In the genomic region with DNA sequence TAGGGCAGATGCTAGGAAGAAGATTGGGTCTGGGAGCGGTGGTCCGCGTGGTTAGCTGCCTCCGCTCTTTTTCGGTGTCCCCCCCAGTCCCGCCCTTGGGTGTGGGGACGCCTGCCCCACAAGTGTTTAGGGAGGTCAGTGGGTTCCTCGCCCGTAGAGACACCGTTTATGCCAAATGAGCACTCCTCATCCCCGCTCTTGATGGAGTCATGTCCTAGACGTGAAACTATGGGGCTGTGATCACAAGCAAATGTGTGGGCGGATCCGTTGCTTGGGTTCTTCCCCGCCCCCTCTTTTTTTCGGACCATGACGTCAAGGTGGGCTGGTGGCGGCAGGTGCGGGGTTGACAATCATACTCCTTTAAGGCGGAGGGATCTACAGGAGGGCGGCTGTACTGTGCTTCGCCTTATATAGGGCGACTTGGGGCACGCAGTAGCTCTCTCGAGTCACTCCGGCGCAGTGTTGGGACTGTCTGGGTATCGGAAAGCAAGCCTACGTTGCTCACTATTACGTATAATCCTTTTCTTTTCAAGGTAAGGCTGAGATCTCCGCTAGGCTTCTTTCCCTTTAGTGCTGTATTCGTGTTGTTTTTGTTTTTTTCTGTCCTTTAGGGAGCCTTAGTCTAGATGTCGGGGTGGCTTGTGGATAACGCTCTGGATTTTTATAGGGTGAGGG, we compare ENCODE assay signal across 1 cellular context.
TF ChIP-seq lines count a peak whose summit lies in the region.

A gene (plus strand): TSS at position 439 of the 675 bp plus-strand sequence. CDS start 1,529 bp downstream, outside the sequence.

TF ChIP-seq in K562, 482 proteins besides CTCF, POLR2A, EP300 and RAD21 (continued from another document):
- TF ChIP-seq, protein P1, sequence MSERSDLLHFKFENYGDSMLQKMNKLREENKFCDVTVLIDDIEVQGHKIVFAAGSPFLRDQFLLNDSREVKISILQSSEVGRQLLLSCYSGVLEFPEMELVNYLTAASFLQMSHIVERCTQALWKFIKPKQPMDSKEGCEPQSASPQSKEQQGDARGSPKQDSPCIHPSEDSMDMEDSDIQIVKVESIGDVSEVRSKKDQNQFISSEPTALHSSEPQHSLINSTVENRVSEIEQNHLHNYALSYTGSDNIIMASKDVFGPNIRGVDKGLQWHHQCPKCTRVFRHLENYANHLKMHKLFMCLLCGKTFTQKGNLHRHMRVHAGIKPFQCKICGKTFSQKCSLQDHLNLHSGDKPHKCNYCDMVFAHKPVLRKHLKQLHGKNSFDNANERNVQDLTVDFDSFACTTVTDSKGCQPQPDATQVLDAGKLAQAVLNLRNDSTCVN (CRISPR knock-in tag; IDR thresholded peaks at IDR 0.05), result peak; percentile 98
- peak; percentile 43; the same call in 1 of the 2 replicates for TF ChIP-seq HNRNPL (IDR thresholded peaks at IDR 0.05; ENCODE audit: low read depth, low read length)
- peak; percentile 87 for TF ChIP-seq RBBP5 (IDR thresholded peaks at IDR 0.05; ENCODE audit: borderline replicate concordance, insufficient read depth, low read length, poor library complexity, severe bottlenecking)
- TF ChIP-seq, protein P2, sequence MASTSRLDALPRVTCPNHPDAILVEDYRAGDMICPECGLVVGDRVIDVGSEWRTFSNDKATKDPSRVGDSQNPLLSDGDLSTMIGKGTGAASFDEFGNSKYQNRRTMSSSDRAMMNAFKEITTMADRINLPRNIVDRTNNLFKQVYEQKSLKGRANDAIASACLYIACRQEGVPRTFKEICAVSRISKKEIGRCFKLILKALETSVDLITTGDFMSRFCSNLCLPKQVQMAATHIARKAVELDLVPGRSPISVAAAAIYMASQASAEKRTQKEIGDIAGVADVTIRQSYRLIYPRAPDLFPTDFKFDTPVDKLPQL (IDR thresholded peaks at IDR 0.05; ENCODE audit: extremely low read depth, insufficient read length), result peak; percentile 98
- TF ChIP-seq ARHGAP35 (IDR thresholded peaks at IDR 0.05; ENCODE audit: partially characterized antibody), result peak; percentile 87
- no peak for TF ChIP-seq GABPB1 (CRISPR knock-in tag; IDR thresholded peaks at IDR 0.05)
- peak; percentile 79 for TF ChIP-seq CC2D1A (IDR thresholded peaks at IDR 0.05)
- TF ChIP-seq SP1 (CRISPR knock-in tag; IDR thresholded peaks at IDR 0.05), result peak; percentile 97
- TF ChIP-seq ZNF23 (CRISPR knock-in tag; IDR thresholded peaks at IDR 0.05), result no peak
- no peak for TF ChIP-seq NR2F6 (CRISPR knock-in tag; IDR thresholded peaks at IDR 0.05)
- TF ChIP-seq TOE1 (IDR thresholded peaks at IDR 0.05; ENCODE audit: borderline replicate concordance), result peak; percentile 92
- peak; percentile 95 for TF ChIP-seq TOE1 (CRISPR knock-in tag; IDR thresholded peaks at IDR 0.05; ENCODE audit: borderline replicate concordance, low read depth)
- TF ChIP-seq, protein P3, sequence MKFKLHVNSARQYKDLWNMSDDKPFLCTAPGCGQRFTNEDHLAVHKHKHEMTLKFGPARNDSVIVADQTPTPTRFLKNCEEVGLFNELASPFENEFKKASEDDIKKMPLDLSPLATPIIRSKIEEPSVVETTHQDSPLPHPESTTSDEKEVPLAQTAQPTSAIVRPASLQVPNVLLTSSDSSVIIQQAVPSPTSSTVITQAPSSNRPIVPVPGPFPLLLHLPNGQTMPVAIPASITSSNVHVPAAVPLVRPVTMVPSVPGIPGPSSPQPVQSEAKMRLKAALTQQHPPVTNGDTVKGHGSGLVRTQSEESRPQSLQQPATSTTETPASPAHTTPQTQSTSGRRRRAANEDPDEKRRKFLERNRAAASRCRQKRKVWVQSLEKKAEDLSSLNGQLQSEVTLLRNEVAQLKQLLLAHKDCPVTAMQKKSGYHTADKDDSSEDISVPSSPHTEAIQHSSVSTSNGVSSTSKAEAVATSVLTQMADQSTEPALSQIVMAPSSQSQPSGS (CRISPR knock-in tag; IDR thresholded peaks at IDR 0.05), result peak; percentile 82; the same call in 1 of the 2 replicates
- no peak for TF ChIP-seq BMI1 (IDR thresholded peaks at IDR 0.05; ENCODE audit: low read length)
- TF ChIP-seq, protein P4, sequence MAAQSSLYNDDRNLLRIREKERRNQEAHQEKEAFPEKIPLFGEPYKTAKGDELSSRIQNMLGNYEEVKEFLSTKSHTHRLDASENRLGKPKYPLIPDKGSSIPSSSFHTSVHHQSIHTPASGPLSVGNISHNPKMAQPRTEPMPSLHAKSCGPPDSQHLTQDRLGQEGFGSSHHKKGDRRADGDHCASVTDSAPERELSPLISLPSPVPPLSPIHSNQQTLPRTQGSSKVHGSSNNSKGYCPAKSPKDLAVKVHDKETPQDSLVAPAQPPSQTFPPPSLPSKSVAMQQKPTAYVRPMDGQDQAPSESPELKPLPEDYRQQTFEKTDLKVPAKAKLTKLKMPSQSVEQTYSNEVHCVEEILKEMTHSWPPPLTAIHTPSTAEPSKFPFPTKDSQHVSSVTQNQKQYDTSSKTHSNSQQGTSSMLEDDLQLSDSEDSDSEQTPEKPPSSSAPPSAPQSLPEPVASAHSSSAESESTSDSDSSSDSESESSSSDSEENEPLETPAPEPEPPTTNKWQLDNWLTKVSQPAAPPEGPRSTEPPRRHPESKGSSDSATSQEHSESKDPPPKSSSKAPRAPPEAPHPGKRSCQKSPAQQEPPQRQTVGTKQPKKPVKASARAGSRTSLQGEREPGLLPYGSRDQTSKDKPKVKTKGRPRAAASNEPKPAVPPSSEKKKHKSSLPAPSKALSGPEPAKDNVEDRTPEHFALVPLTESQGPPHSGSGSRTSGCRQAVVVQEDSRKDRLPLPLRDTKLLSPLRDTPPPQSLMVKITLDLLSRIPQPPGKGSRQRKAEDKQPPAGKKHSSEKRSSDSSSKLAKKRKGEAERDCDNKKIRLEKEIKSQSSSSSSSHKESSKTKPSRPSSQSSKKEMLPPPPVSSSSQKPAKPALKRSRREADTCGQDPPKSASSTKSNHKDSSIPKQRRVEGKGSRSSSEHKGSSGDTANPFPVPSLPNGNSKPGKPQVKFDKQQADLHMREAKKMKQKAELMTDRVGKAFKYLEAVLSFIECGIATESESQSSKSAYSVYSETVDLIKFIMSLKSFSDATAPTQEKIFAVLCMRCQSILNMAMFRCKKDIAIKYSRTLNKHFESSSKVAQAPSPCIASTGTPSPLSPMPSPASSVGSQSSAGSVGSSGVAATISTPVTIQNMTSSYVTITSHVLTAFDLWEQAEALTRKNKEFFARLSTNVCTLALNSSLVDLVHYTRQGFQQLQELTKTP (IDR thresholded peaks at IDR 0.05; ENCODE audit: low read depth in 1 of 2, partially characterized antibody in 2 of 2), result peak; percentile 83 to 97
- TF ChIP-seq KLF6 (CRISPR knock-in tag; IDR thresholded peaks at IDR 0.05; ENCODE audit: borderline replicate concordance), result peak; percentile 24; the same call in 1 of the 2 replicates
- TF ChIP-seq L3MBTL2 (IDR thresholded peaks at IDR 0.05), result no peak; the same call in 1 of the 2 replicates
- TF ChIP-seq, protein P5, sequence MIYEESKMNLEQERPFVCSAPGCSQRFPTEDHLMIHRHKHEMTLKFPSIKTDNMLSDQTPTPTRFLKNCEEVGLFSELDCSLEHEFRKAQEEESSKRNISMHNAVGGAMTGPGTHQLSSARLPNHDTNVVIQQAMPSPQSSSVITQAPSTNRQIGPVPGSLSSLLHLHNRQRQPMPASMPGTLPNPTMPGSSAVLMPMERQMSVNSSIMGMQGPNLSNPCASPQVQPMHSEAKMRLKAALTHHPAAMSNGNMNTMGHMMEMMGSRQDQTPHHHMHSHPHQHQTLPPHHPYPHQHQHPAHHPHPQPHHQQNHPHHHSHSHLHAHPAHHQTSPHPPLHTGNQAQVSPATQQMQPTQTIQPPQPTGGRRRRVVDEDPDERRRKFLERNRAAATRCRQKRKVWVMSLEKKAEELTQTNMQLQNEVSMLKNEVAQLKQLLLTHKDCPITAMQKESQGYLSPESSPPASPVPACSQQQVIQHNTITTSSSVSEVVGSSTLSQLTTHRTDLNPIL (CRISPR knock-in tag; IDR thresholded peaks at IDR 0.05), result peak; percentile 71; the same call in 1 of the 2 replicates
- TF ChIP-seq TAL1 (IDR thresholded peaks at IDR 0.05), result peak; percentile 31; the same call in 1 of the 2 replicates
- TF ChIP-seq ZNF408 (CRISPR knock-in tag; IDR thresholded peaks at IDR 0.05; ENCODE audit: low read depth), result no peak
- TF ChIP-seq CSDE1 (IDR thresholded peaks at IDR 0.05), result peak; percentile 82 to 89; a peak in 3 of 4 replicates
- peak; percentile 80 for TF ChIP-seq NUFIP1 (IDR thresholded peaks at IDR 0.05; ENCODE audit: partially characterized antibody)
- peak; percentile 66; the same call in 1 of the 2 replicates for TF ChIP-seq HEY1 (CRISPR knock-in tag; IDR thresholded peaks at IDR 0.05; ENCODE audit: borderline replicate concordance)
- TF ChIP-seq CHD2 (IDR thresholded peaks at IDR 0.05; ENCODE audit: low read depth, low read length), result peak; percentile 92
- TF ChIP-seq ZNF436 (CRISPR knock-in tag; IDR thresholded peaks at IDR 0.05), result peak; percentile 73
- TF ChIP-seq, protein P6, sequence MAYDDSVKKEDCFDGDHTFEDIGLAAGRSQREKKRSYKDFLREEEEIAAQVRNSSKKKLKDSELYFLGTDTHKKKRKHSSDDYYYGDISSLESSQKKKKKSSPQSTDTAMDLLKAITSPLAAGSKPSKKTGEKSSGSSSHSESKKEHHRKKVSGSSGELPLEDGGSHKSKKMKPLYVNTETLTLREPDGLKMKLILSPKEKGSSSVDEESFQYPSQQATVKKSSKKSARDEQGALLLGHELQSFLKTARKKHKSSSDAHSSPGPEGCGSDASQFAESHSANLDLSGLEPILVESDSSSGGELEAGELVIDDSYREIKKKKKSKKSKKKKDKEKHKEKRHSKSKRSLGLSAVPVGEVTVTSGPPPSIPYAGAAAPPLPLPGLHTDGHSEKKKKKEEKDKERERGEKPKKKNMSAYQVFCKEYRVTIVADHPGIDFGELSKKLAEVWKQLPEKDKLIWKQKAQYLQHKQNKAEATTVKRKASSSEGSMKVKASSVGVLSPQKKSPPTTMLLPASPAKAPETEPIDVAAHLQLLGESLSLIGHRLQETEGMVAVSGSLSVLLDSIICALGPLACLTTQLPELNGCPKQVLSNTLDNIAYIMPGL (CRISPR knock-in tag; IDR thresholded peaks at IDR 0.05), result peak; percentile 67; the same call in 1 of the 2 replicates
- peak; percentile 96 for TF ChIP-seq HLTF (IDR thresholded peaks at IDR 0.05)
- TF ChIP-seq ZNF121 (CRISPR knock-in tag; conservative IDR thresholded peaks at IDR 0.05), result 0 out of 2 replicates have a peak, but pooled peaks have one; percentile 13
- TF ChIP-seq, protein P7, sequence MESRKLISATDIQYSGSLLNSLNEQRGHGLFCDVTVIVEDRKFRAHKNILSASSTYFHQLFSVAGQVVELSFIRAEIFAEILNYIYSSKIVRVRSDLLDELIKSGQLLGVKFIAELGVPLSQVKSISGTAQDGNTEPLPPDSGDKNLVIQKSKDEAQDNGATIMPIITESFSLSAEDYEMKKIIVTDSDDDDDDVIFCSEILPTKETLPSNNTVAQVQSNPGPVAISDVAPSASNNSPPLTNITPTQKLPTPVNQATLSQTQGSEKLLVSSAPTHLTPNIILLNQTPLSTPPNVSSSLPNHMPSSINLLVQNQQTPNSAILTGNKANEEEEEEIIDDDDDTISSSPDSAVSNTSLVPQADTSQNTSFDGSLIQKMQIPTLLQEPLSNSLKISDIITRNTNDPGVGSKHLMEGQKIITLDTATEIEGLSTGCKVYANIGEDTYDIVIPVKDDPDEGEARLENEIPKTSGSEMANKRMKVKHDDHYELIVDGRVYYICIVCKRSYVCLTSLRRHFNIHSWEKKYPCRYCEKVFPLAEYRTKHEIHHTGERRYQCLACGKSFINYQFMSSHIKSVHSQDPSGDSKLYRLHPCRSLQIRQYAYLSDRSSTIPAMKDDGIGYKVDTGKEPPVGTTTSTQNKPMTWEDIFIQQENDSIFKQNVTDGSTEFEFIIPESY (CRISPR knock-in tag; IDR thresholded peaks at IDR 0.05), result peak; percentile 69; the same call in 1 of the 2 replicates
- TF ChIP-seq HNRNPUL1 (IDR thresholded peaks at IDR 0.05; ENCODE audit: low read length), result 0 out of 2 replicates have a peak, but pooled peaks have one; percentile 89
- TF ChIP-seq ZNF143 (CRISPR knock-in tag; IDR thresholded peaks at IDR 0.05), result peak; percentile 37; the same call in 1 of the 2 replicates
- TF ChIP-seq MED1 (CRISPR knock-in tag; IDR thresholded peaks at IDR 0.05; ENCODE audit: borderline replicate concordance), result peak; percentile 34; the same call in 1 of the 2 replicates
- TF ChIP-seq ZNF146 (CRISPR knock-in tag; IDR thresholded peaks at IDR 0.05; ENCODE audit: unreplicated experiment), result no peak
- peak; percentile 85 for TF ChIP-seq MEF2A (IDR thresholded peaks at IDR 0.05; ENCODE audit: control insufficient read depth, low read depth, low read length)
- TF ChIP-seq, protein P8, sequence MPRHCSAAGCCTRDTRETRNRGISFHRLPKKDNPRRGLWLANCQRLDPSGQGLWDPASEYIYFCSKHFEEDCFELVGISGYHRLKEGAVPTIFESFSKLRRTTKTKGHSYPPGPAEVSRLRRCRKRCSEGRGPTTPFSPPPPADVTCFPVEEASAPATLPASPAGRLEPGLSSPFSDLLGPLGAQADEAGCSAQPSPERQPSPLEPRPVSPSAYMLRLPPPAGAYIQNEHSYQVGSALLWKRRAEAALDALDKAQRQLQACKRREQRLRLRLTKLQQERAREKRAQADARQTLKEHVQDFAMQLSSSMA (CRISPR knock-in tag; IDR thresholded peaks at IDR 0.05), result peak; percentile 85
- TF ChIP-seq ZFP36 (IDR thresholded peaks at IDR 0.05; ENCODE audit: low read depth, low read length, partially characterized antibody), result peak; percentile 14
- TF ChIP-seq BRD9 (IDR thresholded peaks at IDR 0.05; ENCODE audit: low read depth, partially characterized antibody), result peak; percentile 95
- TF ChIP-seq RBM25 (IDR thresholded peaks at IDR 0.05; ENCODE audit: low read depth, low read length, severe bottlenecking), result peak; percentile 7
- TF ChIP-seq KDM4B (IDR thresholded peaks at IDR 0.05; ENCODE audit: borderline replicate concordance in 2 of 2, low read depth in 1 of 2), result 0 out of 4 replicates have a peak, but pooled peaks of 1 of the 2 experiments have one; percentile 29
- TF ChIP-seq, protein P9, sequence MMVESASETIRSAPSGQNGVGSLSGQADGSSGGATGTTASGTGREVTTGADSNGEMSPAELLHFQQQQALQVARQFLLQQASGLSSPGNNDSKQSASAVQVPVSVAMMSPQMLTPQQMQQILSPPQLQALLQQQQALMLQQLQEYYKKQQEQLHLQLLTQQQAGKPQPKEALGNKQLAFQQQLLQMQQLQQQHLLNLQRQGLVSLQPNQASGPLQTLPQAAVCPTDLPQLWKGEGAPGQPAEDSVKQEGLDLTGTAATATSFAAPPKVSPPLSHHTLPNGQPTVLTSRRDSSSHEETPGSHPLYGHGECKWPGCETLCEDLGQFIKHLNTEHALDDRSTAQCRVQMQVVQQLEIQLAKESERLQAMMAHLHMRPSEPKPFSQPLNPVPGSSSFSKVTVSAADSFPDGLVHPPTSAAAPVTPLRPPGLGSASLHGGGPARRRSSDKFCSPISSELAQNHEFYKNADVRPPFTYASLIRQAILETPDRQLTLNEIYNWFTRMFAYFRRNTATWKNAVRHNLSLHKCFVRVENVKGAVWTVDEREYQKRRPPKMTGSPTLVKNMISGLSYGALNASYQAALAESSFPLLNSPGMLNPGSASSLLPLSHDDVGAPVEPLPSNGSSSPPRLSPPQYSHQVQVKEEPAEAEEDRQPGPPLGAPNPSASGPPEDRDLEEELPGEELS (CRISPR knock-in tag; IDR thresholded peaks at IDR 0.05; ENCODE audit: borderline replicate concordance), result peak; percentile 85; the same call in 1 of the 2 replicates
- TF ChIP-seq MTA3 (IDR thresholded peaks at IDR 0.05; ENCODE audit: borderline replicate concordance), result peak; percentile 99
- 0 out of 2 replicates have a peak, but pooled peaks have one; percentile 18 for TF ChIP-seq KLF16 (IDR thresholded peaks at IDR 0.05)
- TF ChIP-seq MTA1 (IDR thresholded peaks at IDR 0.05; ENCODE audit: borderline replicate concordance), result peak; percentile 55
- no peak for TF ChIP-seq SNRNP70 (optimal IDR thresholded peaks at IDR 0.05; ENCODE audit: low read depth, low read length)
- TF ChIP-seq NR1H2 (CRISPR knock-in tag; IDR thresholded peaks at IDR 0.05), result peak; percentile 76; the same call in 1 of the 2 replicates
TF ChIP-seq in K562: peak in this region for 200.
